1 cellular context compared by ENCODE assay signal in the genomic region with DNA sequence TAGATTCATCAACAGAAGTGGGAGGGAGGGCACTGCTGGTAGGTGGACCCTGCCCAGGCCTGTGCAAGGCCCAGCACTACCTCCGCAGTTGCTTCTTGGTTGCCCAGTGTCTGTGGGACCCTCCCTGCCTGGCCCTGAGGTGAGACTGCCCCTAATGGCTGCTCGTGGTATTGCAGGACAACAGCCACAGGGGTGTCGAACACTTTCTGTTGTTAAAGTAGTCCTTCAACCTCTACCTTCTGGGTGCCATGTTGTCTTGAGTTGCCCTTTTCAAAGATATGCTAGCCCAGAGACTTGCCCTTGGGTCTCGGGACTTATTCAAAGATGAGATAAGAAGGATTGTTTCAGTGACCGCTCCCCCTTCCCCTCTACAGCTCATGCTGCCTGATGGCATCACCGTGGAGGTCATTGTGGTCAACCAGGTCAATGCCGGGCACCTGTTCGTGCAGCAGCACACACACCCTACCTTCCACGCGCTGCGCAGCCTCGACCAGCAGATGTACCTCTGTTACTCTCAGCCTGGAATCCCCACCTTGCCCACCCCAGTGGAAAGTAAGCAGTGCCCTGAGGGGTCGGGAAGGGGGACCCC.
TF ChIP-seq lines count a peak whose summit lies in the region.

No MANE protein-coding gene starts in this region.

TF ChIP-seq in HepG2, 621 proteins besides CTCF, POLR2A, EP300 and RAD21 (continued from another document and continues in another):
- TF ChIP-seq, protein P1, sequence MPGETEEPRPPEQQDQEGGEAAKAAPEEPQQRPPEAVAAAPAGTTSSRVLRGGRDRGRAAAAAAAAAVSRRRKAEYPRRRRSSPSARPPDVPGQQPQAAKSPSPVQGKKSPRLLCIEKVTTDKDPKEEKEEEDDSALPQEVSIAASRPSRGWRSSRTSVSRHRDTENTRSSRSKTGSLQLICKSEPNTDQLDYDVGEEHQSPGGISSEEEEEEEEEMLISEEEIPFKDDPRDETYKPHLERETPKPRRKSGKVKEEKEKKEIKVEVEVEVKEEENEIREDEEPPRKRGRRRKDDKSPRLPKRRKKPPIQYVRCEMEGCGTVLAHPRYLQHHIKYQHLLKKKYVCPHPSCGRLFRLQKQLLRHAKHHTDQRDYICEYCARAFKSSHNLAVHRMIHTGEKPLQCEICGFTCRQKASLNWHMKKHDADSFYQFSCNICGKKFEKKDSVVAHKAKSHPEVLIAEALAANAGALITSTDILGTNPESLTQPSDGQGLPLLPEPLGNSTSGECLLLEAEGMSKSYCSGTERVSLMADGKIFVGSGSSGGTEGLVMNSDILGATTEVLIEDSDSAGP (CRISPR knock-in tag; IDR thresholded peaks at IDR 0.05; ENCODE audit: borderline replicate concordance): peak; percentile 59
- TF ChIP-seq TEAD3 (CRISPR knock-in tag; optimal IDR thresholded peaks at IDR 0.05; ENCODE audit: borderline replicate concordance) (no peak), ZEB1 (IDR thresholded peaks at IDR 0.05; ENCODE audit: insufficient replicate concordance, low read depth) (no peak), REXO4 (CRISPR knock-in tag; IDR thresholded peaks at IDR 0.05; ENCODE audit: borderline replicate concordance) (no peak), CBFB (CRISPR knock-in tag; IDR thresholded peaks at IDR 0.05) (no peak), ZMYM4 (CRISPR knock-in tag; IDR thresholded peaks at IDR 0.05) (0 out of 2 replicates have a peak, but pooled peaks have one; percentile 26), TCF7L2 (IDR thresholded peaks at IDR 0.05; ENCODE audit: low read depth, low read length) (no peak), ZNF781 (CRISPR knock-in tag; IDR thresholded peaks at IDR 0.05; ENCODE audit: borderline replicate concordance, not compliant biosample characterization) (peak; percentile 44), KDM5B (CRISPR knock-in tag; IDR thresholded peaks at IDR 0.05; ENCODE audit: borderline replicate concordance) (peak; percentile 49; the same call in 1 of the 2 replicates), ZNF124 (CRISPR knock-in tag; IDR thresholded peaks at IDR 0.05) (no peak), ELF1 (CRISPR knock-in tag; IDR thresholded peaks at IDR 0.05) (no peak), SALL1 (CRISPR knock-in tag; IDR thresholded peaks at IDR 0.05) (peak; percentile 33; the same call in 1 of the 2 replicates), MAF1 (CRISPR knock-in tag; IDR thresholded peaks at IDR 0.05; ENCODE audit: borderline replicate concordance) (no peak), ATM (IDR thresholded peaks at IDR 0.05; ENCODE audit: borderline replicate concordance) (no peak), KAT7 (CRISPR knock-in tag; IDR thresholded peaks at IDR 0.05; ENCODE audit: borderline replicate concordance) (no peak), EEA1 (CRISPR knock-in tag; IDR thresholded peaks at IDR 0.05; ENCODE audit: borderline replicate concordance) (no peak; the same call in 1 of the 2 replicates), ZNF567 (CRISPR knock-in tag; IDR thresholded peaks at IDR 0.05; ENCODE audit: borderline replicate concordance) (0 out of 2 replicates have a peak, but pooled peaks have one; percentile 64), ZFP36L1 (CRISPR knock-in tag; IDR thresholded peaks at IDR 0.05) (no peak), ZBTB1 (CRISPR knock-in tag; IDR thresholded peaks at IDR 0.05; ENCODE audit: borderline replicate concordance) (no peak), NFYB (CRISPR knock-in tag; IDR thresholded peaks at IDR 0.05) (no peak), MEF2D (CRISPR knock-in tag; IDR thresholded peaks at IDR 0.05) (0 out of 2 replicates have a peak, but pooled peaks have one; percentile 30), POLR2AphosphoS2 (IDR thresholded peaks at IDR 0.05; ENCODE audit: low read depth, low read length) (no peak), ZNF350 (CRISPR knock-in tag; IDR thresholded peaks at IDR 0.05; ENCODE audit: borderline replicate concordance, low read depth) (0 out of 2 replicates have a peak, but pooled peaks have one; percentile 37), ZNF564 (CRISPR knock-in tag; IDR thresholded peaks at IDR 0.05) (no peak), ZNF782 (CRISPR knock-in tag; IDR thresholded peaks at IDR 0.05; ENCODE audit: borderline replicate concordance) (0 out of 2 replicates have a peak, but pooled peaks have one; percentile 62), POGZ (CRISPR knock-in tag; IDR thresholded peaks at IDR 0.05) (no peak), ZBTB38 (CRISPR knock-in tag; IDR thresholded peaks at IDR 0.05) (0 out of 2 replicates have a peak, but pooled peaks have one; percentile 17), HIVEP1 (CRISPR knock-in tag; IDR thresholded peaks at IDR 0.05) (no peak), ZNF24 (IDR thresholded peaks at IDR 0.05) (no peak), ZNF33B (CRISPR knock-in tag; IDR thresholded peaks at IDR 0.05) (no peak), ZNF331 (CRISPR knock-in tag; IDR thresholded peaks at IDR 0.05) (peak; percentile 24; the same call in 1 of the 2 replicates), ZNF569 (CRISPR knock-in tag; IDR thresholded peaks at IDR 0.05; ENCODE audit: borderline replicate concordance) (no peak), SMAD9 (CRISPR knock-in tag; IDR thresholded peaks at IDR 0.05) (no peak)
- TF ChIP-seq, protein P2, sequence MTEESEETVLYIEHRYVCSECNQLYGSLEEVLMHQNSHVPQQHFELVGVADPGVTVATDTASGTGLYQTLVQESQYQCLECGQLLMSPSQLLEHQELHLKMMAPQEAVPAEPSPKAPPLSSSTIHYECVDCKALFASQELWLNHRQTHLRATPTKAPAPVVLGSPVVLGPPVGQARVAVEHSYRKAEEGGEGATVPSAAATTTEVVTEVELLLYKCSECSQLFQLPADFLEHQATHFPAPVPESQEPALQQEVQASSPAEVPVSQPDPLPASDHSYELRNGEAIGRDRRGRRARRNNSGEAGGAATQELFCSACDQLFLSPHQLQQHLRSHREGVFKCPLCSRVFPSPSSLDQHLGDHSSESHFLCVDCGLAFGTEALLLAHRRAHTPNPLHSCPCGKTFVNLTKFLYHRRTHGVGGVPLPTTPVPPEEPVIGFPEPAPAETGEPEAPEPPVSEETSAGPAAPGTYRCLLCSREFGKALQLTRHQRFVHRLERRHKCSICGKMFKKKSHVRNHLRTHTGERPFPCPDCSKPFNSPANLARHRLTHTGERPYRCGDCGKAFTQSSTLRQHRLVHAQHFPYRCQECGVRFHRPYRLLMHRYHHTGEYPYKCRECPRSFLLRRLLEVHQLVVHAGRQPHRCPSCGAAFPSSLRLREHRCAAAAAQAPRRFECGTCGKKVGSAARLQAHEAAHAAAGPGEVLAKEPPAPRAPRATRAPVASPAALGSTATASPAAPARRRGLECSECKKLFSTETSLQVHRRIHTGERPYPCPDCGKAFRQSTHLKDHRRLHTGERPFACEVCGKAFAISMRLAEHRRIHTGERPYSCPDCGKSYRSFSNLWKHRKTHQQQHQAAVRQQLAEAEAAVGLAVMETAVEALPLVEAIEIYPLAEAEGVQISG (CRISPR knock-in tag; IDR thresholded peaks at IDR 0.05): no peak
- TF ChIP-seq, protein P3, sequence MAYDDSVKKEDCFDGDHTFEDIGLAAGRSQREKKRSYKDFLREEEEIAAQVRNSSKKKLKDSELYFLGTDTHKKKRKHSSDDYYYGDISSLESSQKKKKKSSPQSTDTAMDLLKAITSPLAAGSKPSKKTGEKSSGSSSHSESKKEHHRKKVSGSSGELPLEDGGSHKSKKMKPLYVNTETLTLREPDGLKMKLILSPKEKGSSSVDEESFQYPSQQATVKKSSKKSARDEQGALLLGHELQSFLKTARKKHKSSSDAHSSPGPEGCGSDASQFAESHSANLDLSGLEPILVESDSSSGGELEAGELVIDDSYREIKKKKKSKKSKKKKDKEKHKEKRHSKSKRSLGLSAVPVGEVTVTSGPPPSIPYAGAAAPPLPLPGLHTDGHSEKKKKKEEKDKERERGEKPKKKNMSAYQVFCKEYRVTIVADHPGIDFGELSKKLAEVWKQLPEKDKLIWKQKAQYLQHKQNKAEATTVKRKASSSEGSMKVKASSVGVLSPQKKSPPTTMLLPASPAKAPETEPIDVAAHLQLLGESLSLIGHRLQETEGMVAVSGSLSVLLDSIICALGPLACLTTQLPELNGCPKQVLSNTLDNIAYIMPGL (CRISPR knock-in tag; IDR thresholded peaks at IDR 0.05; ENCODE audit: borderline replicate concordance in 1 of 2, low read depth in 1 of 2): 0 out of 4 replicates have a peak, but pooled peaks of 1 of the 2 experiments have one; percentile 43
- TF ChIP-seq, protein P4, sequence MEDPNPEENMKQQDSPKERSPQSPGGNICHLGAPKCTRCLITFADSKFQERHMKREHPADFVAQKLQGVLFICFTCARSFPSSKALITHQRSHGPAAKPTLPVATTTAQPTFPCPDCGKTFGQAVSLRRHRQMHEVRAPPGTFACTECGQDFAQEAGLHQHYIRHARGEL (CRISPR knock-in tag; IDR thresholded peaks at IDR 0.05): no peak
- TF ChIP-seq, protein P5, sequence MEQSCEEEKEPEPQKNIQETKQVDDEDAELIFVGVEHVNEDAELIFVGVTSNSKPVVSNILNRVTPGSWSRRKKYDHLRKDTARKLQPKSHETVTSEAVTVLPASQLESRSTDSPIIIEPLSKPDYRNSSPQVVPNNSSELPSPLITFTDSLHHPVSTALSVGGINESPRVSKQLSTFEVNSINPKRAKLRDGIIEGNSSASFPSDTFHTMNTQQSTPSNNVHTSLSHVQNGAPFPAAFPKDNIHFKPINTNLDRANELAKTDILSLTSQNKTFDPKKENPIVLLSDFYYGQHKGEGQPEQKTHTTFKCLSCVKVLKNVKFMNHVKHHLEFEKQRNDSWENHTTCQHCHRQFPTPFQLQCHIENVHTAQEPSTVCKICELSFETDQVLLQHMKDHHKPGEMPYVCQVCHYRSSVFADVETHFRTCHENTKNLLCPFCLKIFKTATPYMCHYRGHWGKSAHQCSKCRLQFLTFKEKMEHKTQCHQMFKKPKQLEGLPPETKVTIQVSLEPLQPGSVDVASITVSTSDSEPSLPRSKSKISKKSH (CRISPR knock-in tag; IDR thresholded peaks at IDR 0.05; ENCODE audit: borderline replicate concordance): 0 out of 2 replicates have a peak, but pooled peaks have one; percentile 50
- TF ChIP-seq, protein P6, sequence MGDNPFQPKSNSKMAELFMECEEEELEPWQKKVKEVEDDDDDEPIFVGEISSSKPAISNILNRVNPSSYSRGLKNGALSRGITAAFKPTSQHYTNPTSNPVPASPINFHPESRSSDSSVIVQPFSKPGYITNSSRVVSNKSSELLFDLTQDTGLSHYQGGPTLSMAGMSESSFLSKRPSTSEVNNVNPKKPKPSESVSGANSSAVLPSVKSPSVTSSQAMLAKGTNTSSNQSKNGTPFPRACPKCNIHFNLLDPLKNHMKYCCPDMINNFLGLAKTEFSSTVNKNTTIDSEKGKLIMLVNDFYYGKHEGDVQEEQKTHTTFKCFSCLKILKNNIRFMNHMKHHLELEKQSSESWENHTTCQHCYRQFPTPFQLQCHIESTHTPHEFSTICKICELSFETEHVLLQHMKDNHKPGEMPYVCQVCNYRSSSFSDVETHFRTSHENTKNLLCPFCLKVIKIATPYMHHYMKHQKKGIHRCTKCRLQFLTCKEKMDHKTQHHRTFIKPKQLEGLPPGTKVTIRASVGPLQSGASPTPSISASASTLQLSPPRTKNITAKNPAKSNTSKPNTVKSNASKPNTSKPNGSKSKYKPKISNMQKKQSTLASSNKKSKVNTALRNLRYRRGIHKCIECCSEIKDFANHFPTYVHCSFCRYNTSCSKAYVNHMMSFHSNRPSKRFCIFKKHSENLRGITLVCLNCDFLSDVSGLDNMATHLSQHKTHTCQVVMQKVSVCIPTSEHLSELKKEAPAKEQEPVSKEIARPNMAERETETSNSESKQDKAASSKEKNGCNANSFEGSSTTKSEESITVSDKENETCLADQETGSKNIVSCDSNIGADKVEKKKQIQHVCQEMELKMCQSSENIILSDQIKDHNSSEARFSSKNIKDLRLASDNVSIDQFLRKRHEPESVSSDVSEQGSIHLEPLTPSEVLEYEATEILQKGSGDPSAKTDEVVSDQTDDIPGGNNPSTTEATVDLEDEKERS (CRISPR knock-in tag; IDR thresholded peaks at IDR 0.05): no peak
- TF ChIP-seq, protein P7, sequence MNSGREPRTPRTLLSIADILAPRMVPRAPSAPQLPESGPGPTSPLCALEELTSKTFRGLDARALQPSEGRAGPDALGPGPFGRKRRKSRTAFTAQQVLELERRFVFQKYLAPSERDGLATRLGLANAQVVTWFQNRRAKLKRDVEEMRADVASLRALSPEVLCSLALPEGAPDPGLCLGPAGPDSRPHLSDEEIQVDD (CRISPR knock-in tag; IDR thresholded peaks at IDR 0.05; ENCODE audit: borderline replicate concordance): peak; percentile 44; the same call in 1 of the 2 replicates
- TF ChIP-seq, protein P8, sequence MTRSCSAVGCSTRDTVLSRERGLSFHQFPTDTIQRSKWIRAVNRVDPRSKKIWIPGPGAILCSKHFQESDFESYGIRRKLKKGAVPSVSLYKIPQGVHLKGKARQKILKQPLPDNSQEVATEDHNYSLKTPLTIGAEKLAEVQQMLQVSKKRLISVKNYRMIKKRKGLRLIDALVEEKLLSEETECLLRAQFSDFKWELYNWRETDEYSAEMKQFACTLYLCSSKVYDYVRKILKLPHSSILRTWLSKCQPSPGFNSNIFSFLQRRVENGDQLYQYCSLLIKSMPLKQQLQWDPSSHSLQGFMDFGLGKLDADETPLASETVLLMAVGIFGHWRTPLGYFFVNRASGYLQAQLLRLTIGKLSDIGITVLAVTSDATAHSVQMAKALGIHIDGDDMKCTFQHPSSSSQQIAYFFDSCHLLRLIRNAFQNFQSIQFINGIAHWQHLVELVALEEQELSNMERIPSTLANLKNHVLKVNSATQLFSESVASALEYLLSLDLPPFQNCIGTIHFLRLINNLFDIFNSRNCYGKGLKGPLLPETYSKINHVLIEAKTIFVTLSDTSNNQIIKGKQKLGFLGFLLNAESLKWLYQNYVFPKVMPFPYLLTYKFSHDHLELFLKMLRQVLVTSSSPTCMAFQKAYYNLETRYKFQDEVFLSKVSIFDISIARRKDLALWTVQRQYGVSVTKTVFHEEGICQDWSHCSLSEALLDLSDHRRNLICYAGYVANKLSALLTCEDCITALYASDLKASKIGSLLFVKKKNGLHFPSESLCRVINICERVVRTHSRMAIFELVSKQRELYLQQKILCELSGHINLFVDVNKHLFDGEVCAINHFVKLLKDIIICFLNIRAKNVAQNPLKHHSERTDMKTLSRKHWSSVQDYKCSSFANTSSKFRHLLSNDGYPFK (CRISPR knock-in tag; IDR thresholded peaks at IDR 0.05; ENCODE audit: borderline replicate concordance): peak; percentile 30; the same call in 1 of the 2 replicates
- TF ChIP-seq, protein P9, sequence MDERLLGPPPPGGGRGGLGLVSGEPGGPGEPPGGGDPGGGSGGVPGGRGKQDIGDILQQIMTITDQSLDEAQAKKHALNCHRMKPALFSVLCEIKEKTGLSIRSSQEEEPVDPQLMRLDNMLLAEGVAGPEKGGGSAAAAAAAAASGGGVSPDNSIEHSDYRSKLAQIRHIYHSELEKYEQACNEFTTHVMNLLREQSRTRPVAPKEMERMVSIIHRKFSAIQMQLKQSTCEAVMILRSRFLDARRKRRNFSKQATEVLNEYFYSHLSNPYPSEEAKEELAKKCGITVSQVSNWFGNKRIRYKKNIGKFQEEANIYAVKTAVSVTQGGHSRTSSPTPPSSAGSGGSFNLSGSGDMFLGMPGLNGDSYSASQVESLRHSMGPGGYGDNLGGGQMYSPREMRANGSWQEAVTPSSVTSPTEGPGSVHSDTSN (CRISPR knock-in tag; IDR thresholded peaks at IDR 0.05): no peak
- TF ChIP-seq, protein P10, sequence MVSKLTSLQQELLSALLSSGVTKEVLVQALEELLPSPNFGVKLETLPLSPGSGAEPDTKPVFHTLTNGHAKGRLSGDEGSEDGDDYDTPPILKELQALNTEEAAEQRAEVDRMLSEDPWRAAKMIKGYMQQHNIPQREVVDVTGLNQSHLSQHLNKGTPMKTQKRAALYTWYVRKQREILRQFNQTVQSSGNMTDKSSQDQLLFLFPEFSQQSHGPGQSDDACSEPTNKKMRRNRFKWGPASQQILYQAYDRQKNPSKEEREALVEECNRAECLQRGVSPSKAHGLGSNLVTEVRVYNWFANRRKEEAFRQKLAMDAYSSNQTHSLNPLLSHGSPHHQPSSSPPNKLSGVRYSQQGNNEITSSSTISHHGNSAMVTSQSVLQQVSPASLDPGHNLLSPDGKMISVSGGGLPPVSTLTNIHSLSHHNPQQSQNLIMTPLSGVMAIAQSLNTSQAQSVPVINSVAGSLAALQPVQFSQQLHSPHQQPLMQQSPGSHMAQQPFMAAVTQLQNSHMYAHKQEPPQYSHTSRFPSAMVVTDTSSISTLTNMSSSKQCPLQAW (CRISPR knock-in tag; IDR thresholded peaks at IDR 0.05): 0 out of 2 replicates have a peak, but pooled peaks have one; percentile 23
